ENCODE assay signal across 26 cellular contexts in genomic region chr2:231935207-231935524, GRCh38. TPM values are rescaled to one million over a fixed set of nuclear protein-coding genes. Genes with fewer than 3 reads are reported as not detected.
DNase-seq lines count a peak whose midpoint lies in the region; ATAC-seq, FAIRE-seq and TF ChIP-seq lines count a peak whose summit lies in the region.
"Had no signal": no experiment of that assay in that cellular context is flagged by ENCODE, and none has a peak within 500 bp of the region (broad histone marks: within the 10 kb centered on the region; RNA-seq: fewer than 3 reads in every experiment).

No MANE protein-coding gene starts in this region.

- no peak overlapping the region for H3K27ac Mint-ChIP-seq in activated CD8-positive, alpha-beta memory T cell treated with anti-CD3 and anti-CD28 coated beads, Interleukin-2, amount 10 ng/mL, durations not matched to agents 7 days and 5 days
- H3K27ac Mint-ChIP-seq in astrocyte (ENCODE audit: unreplicated experiment) (peak overlapping the region; percentile 58), type B pancreatic cell (no peak overlapping the region)
- H3K27ac Mint-ChIP-seq: activated CD4-positive, alpha-beta memory T cell treated with anti-CD3 and anti-CD28 coated beads, Interleukin-2, amount 10 ng/mL, durations not matched to agents 7 days and 5 days; immature natural killer cell had no signal

- no peaks in the 10 kb centered on the region for H3K79me2 ChIP-seq in astrocyte (ENCODE audit: insufficient read depth, low read length)
- no peaks in the 10 kb centered on the region for H3K79me2 ChIP-seq in hepatocyte

- H3K4me3 ChIP-seq in astrocyte (ENCODE audit: insufficient read depth, low read depth, low read length) = no peak overlapping the region
- no peak overlapping the region for H3K4me3 ChIP-seq in hepatocyte
- H3K4me3 ChIP-seq: coronary artery, psoas muscle, tibial artery had no signal

- H3K27me3 ChIP-seq in astrocyte (ENCODE audit: insufficient read depth, low read length) = peaks cover 24% of the 10 kb centered on the region
- H3K27me3 ChIP-seq in hepatocyte = peaks cover 5% of the 10 kb centered on the region
- H3K27me3 ChIP-seq: BE2C had no signal

- no peak for FAIRE-seq in astrocyte (lab: Jason Lieb, UNC)
- FAIRE-seq: bronchial epithelial cell, endometrium, H1 had no signal

- no peaks in the 10 kb centered on the region for H3K9me3 Mint-ChIP-seq in activated CD8-positive, alpha-beta memory T cell treated with anti-CD3 and anti-CD28 coated beads, Interleukin-2, amount 10 ng/mL, durations not matched to agents 7 days and 5 days (ENCODE audit: low read depth)
- H3K9me3 Mint-ChIP-seq in astrocyte (ENCODE audit: unreplicated experiment) (peaks cover 2% of the 10 kb centered on the region), type B pancreatic cell (no peaks in the 10 kb centered on the region)
- H3K9me3 Mint-ChIP-seq: activated CD4-positive, alpha-beta memory T cell treated with anti-CD3 and anti-CD28 coated beads, Interleukin-2, amount 10 ng/mL, durations not matched to agents 7 days and 5 days; immature natural killer cell had no signal

- no peak for ATAC-seq in activated CD8-positive, alpha-beta memory T cell treated with anti-CD3 and anti-CD28 coated beads, Interleukin-2, amount 10 ng/mL, durations not matched to agents 7 days and 5 days
- no peak for ATAC-seq in activated CD4-positive, CD25-positive, alpha-beta regulatory T cell treated with anti-CD3 and anti-CD28 coated beads, Interleukin-2, amount 50 U/mL, for 24 hours
- no peak for ATAC-seq in GM18520 (IDR thresholded peaks at IDR 0.05; ENCODE audit: unreplicated experiment)
- ATAC-seq: psoas muscle had no signal

- WGBS in hepatocyte (ENCODE audit: low lambda C conversion rate, missing lambda C conversion rate) = 50% methylated on average over 4 of the region's 4 CpGs

- H3K4me2 ChIP-seq in astrocyte (ENCODE audit: low read length) (no peak overlapping the region), hepatocyte (no peak overlapping the region)

- DNase-seq in activated CD8-positive, alpha-beta memory T cell treated with anti-CD3 and anti-CD28 coated beads, Interleukin-2, amount 10 ng/mL, durations not matched to agents 7 days and 5 days = peak; percentile 32
- no peak for DNase-seq in activated CD8-positive, alpha-beta memory T cell treated with anti-CD3 and anti-CD28 coated beads, Interleukin-2, amount 50 U/mL, for 4 hours
- DNase-seq in astrocyte (ENCODE audit: low read depth) (no peak), hepatocyte (ENCODE audit: low spot score) (peak; percentile 51), type B pancreatic cell (ENCODE audit: extremely low spot score, unreplicated experiment) (peak; percentile 60), NCI-H2029 treated with DMSO at 0.1 percent for 48 hours (lab: John Stamatoyannopoulos, UW) (no peak)
- DNase-seq: activated CD4-positive, alpha-beta memory T cell treated with anti-CD3 and anti-CD28 coated beads, Interleukin-2, amount 10 ng/mL, durations not matched to agents 7 days and 5 days; BE2C; Caco-2; immature natural killer cell; MM.1S; NCI-H1417 treated with DMSO at 0.1 percent for 48 hours; NCI-H2171; NCI-H524 treated with DMSO at 0.1 percent for 48 hours; psoas muscle; stimulated activated CD4-positive, alpha-beta T cell treated with anti-CD3 and anti-CD28 coated beads, Interleukin-4, amount 100 ng/mL, for 1 hour; stimulated activated naive CD4-positive, alpha-beta T cell treated with Interleukin-2 at 50 U/mL for 16 hours; tibial artery had no signal

- no peaks in the 10 kb centered on the region for H3K4me1 ChIP-seq in astrocyte (ENCODE audit: insufficient read depth, low read length)
- H3K4me1 ChIP-seq in hepatocyte (ENCODE audit: insufficient read depth) = no peaks in the 10 kb centered on the region
- H3K4me1 ChIP-seq: Caco-2, psoas muscle, tibial artery had no signal

- peaks cover 9% of the 10 kb centered on the region for H3K27me3 Mint-ChIP-seq in activated CD8-positive, alpha-beta memory T cell treated with anti-CD3 and anti-CD28 coated beads, Interleukin-2, amount 10 ng/mL, durations not matched to agents 7 days and 5 days
- H3K27me3 Mint-ChIP-seq in astrocyte (ENCODE audit: low read depth, unreplicated experiment) = peaks cover 38% of the 10 kb centered on the region
- H3K27me3 Mint-ChIP-seq in type B pancreatic cell = peaks cover 20% of the 10 kb centered on the region

- no peaks in the 10 kb centered on the region for H3K36me3 ChIP-seq in astrocyte (ENCODE audit: insufficient read depth, low read length)
- H3K36me3 ChIP-seq in hepatocyte (replicated peaks; ENCODE audit: insufficient read depth, low read depth) = no peaks in the 10 kb centered on the region
- H3K36me3 ChIP-seq: BE2C, tibial artery had no signal

- H3K36me3 Mint-ChIP-seq in activated CD8-positive, alpha-beta memory T cell treated with anti-CD3 and anti-CD28 coated beads, Interleukin-2, amount 10 ng/mL, durations not matched to agents 7 days and 5 days = no peaks in the 10 kb centered on the region
- H3K36me3 Mint-ChIP-seq in astrocyte (ENCODE audit: low read depth, unreplicated experiment) (peaks cover 9% of the 10 kb centered on the region), type B pancreatic cell (no peaks in the 10 kb centered on the region)
- H3K36me3 Mint-ChIP-seq: immature natural killer cell had no signal

- CTCF ChIA-PET in activated CD8-positive, alpha-beta memory T cell treated with anti-CD3 and anti-CD28 coated beads, Interleukin-2, amount 10 ng/mL, durations not matched to agents 7 days and 5 days (lab: Charles Lee) = interaction anchor here (0.8 to 1.3 kb wide), 2 partner anchors 10 to 34 kb away, joined by 4 to 6 read pairs; no protein-coding TSS in a partner anchor

- H3K27ac ChIP-seq in astrocyte (ENCODE audit: low read depth, low read length) = no peak overlapping the region
- H3K27ac ChIP-seq in hepatocyte = no peak overlapping the region
- H3K27ac ChIP-seq: coronary artery, psoas muscle, RWPE1, tibial artery had no signal

- H4K20me1 ChIP-seq in astrocyte (ENCODE audit: insufficient read depth, low read length) = no peaks in the 10 kb centered on the region
- no peaks in the 10 kb centered on the region for H4K20me1 ChIP-seq in hepatocyte (ENCODE audit: insufficient read depth, poor library complexity, severe bottlenecking)

- H3K9me2 ChIP-seq in hepatocyte (replicated peaks; ENCODE audit: insufficient read depth) = no peaks in the 10 kb centered on the region

- no peak overlapping the region for H2AFZ ChIP-seq in astrocyte (ENCODE audit: low read depth, low read length)
- H2AFZ ChIP-seq in hepatocyte = no peak overlapping the region

- H3K9me3 ChIP-seq in astrocyte (ENCODE audit: insufficient read depth, low read depth, low read length) = no peaks in the 10 kb centered on the region
- no peaks in the 10 kb centered on the region for H3K9me3 ChIP-seq in hepatocyte (ENCODE audit: low read depth)
- H3K9me3 ChIP-seq: BE2C, Caco-2, psoas muscle, tibial artery had no signal

- TF ChIP-seq CTCF in astrocyte (IDR thresholded peaks at IDR 0.05; ENCODE audit: insufficient read depth, low read depth, low read length) (no peak), hepatocyte (IDR thresholded peaks at IDR 0.05; ENCODE audit: poor library complexity) (no peak), type B pancreatic cell (conservative IDR thresholded peaks at IDR 0.05) (no peak)

- H3K9ac ChIP-seq in astrocyte (ENCODE audit: low read length) = no peak overlapping the region

- no peaks in the 10 kb centered on the region for H3K4me1 Mint-ChIP-seq in activated CD8-positive, alpha-beta memory T cell treated with anti-CD3 and anti-CD28 coated beads, Interleukin-2, amount 10 ng/mL, durations not matched to agents 7 days and 5 days
- peaks cover 20% of the 10 kb centered on the region for H3K4me1 Mint-ChIP-seq in astrocyte (ENCODE audit: low read depth, unreplicated experiment)
- no peaks in the 10 kb centered on the region for H3K4me1 Mint-ChIP-seq in type B pancreatic cell (ENCODE audit: unreplicated experiment)
- H3K4me1 Mint-ChIP-seq: activated CD4-positive, alpha-beta memory T cell treated with anti-CD3 and anti-CD28 coated beads, Interleukin-2, amount 10 ng/mL, durations not matched to agents 7 days and 5 days; immature natural killer cell had no signal

- H3K4me3 Mint-ChIP-seq in activated CD8-positive, alpha-beta memory T cell treated with anti-CD3 and anti-CD28 coated beads, Interleukin-2, amount 10 ng/mL, durations not matched to agents 7 days and 5 days = no peak overlapping the region
- H3K4me3 Mint-ChIP-seq in astrocyte (ENCODE audit: unreplicated experiment) (no peak overlapping the region), type B pancreatic cell (no peak overlapping the region)
- H3K4me3 Mint-ChIP-seq: activated CD4-positive, alpha-beta memory T cell treated with anti-CD3 and anti-CD28 coated beads, Interleukin-2, amount 10 ng/mL, durations not matched to agents 7 days and 5 days; immature natural killer cell had no signal

RNA-seq across cellular contexts. Expression of gene NPPC, which starts 9.0 kb away (rescaled TPM):
- not detected for total RNA-seq in activated CD8-positive, alpha-beta memory T cell treated with anti-CD3 and anti-CD28 coated beads, Interleukin-2, amount 10 ng/mL, durations not matched to agents 7 days and 5 days
- total RNA-seq in astrocyte (0.66 and 0.84 TPM in 2 replicates), hepatocyte (not detected in 2 replicates), type B pancreatic cell (ENCODE audit: low replicate concordance) (1.6 and 5.4 TPM in 2 replicates)
- 1.8 TPM in 1 of 2 replicates, not detected in the other for polyA plus RNA-seq in hepatocyte
- total RNA-seq: activated CD4-positive, alpha-beta memory T cell treated with anti-CD3 and anti-CD28 coated beads, Interleukin-2, amount 10 ng/mL, durations not matched to agents 7 days and 5 days; bronchial epithelial cell; Caco-2 had no signal
- polyA plus RNA-seq: liver had no signal

RNA-seq across cellular contexts. Expression of gene DIS3L2, which starts 26.3 kb away (rescaled TPM):
- total RNA-seq in activated CD8-positive, alpha-beta memory T cell treated with anti-CD3 and anti-CD28 coated beads, Interleukin-2, amount 10 ng/mL, durations not matched to agents 7 days and 5 days = 10 to 100 TPM; 25.4 to 39.4 TPM
- total RNA-seq in astrocyte = 20.5 and 24.0 TPM in 2 replicates
- total RNA-seq in hepatocyte = 18.2 and 19.5 TPM in 2 replicates
- 20.0 and 28.3 TPM in 2 replicates for polyA plus RNA-seq in hepatocyte
- 37.8 and 53.6 TPM in 2 replicates for total RNA-seq in type B pancreatic cell (ENCODE audit: low replicate concordance)

Comparison
In these comparisons a context has a peak if more than half of its experiments do, and no peak if none do; other contexts are left out.
1. DNase-seq: peak in activated CD8-positive, alpha-beta memory T cell treated with anti-CD3 and anti-CD28 coated beads, Interleukin-2, amount 10 ng/mL, durations not matched to agents 7 days and 5 days (single experiment), hepatocyte (single experiment) and type B pancreatic cell (single experiment); none in activated CD8-positive, alpha-beta memory T cell treated with anti-CD3 and anti-CD28 coated beads, Interleukin-2, amount 50 U/mL, for 4 hours (single experiment), astrocyte (single experiment) and NCI-H2029 treated with DMSO at 0.1 percent for 48 hours (single experiment).